ENCODE assay signal across 22 cellular contexts in genomic region chr14:104158827-104159798, GRCh38. TPM values are rescaled to one million over a fixed set of nuclear protein-coding genes. Genes with fewer than 3 reads are reported as not detected.
DNase-seq lines count a peak whose midpoint lies in the region; ATAC-seq, FAIRE-seq and TF ChIP-seq lines count a peak whose summit lies in the region.
"Had no signal": no experiment of that assay in that cellular context is flagged by ENCODE, and none has a peak within 500 bp of the region (broad histone marks: within the 10 kb centered on the region; RNA-seq: fewer than 3 reads in every experiment).

No MANE protein-coding gene starts in this region.

- H3K4me3 ChIP-seq in GM12878, result no peak overlapping the region
- no peak overlapping the region for H3K4me3 ChIP-seq in right atrium auricular region
- H3K4me3 ChIP-seq in testis, result no peak overlapping the region
- H3K4me3 ChIP-seq: esophagus muscularis mucosa, suprapubic skin had no signal

- no peak overlapping the region for H3K27ac Mint-ChIP-seq in activated naive CD8-positive, alpha-beta T cell treated with anti-CD3 and anti-CD28 coated beads for 36 hours
- H3K27ac Mint-ChIP-seq: activated naive CD8-positive, alpha-beta T cell treated with anti-CD3 and anti-CD28 coated beads, Interleukin-2, amount 10 ng/mL, durations not matched to agents 7 days and 5 days; activated T-helper 1 cell treated with anti-CD3 and anti-CD28 coated beads, Interleukin-12 subunit alpha, Interleukin-12 subunit beta, Interleukin-2, Interleukin-4 antibody, amounts not matched to agents 30 ng/mL and 10 ng/mL and 1 ng/mL, durations not matched to agents 14 hours and 24 hours and 36 hours; naive thymus-derived CD4-positive, alpha-beta T cell; T-helper 1 cell treated with Interleukin-12 subunit alpha and Interleukin-12 subunit beta and Interleukin-4 antibody, amounts not matched to agents 30 μg/mL and 1 μg/mL, for 36 hours had no signal

- DNase-seq in NCI-H146 (lab: John Stamatoyannopoulos, UW), result peak; percentile 21
- no peak for DNase-seq in NCI-H146 treated with DMSO at 0.1 percent for 48 hours (lab: John Stamatoyannopoulos, UW; ENCODE audit: unreplicated experiment)
- no peak for DNase-seq in GM12878 (ENCODE audit: low read depth, low spot score)
- peak; percentile 61 for DNase-seq in right atrium auricular region (ENCODE audit: low spot score)
- peak; percentile 73 for DNase-seq in testis
- no peak for DNase-seq in stimulated activated CD8-positive, alpha-beta memory T cell treated with anti-CD3 and anti-CD28 coated beads, Interleukin-4, amount 100 ng/mL, for 48 hours
- DNase-seq in activated naive CD8-positive, alpha-beta T cell treated with anti-CD3 and anti-CD28 coated beads for 36 hours, result no peak
- DNase-seq: 8988T; activated naive CD8-positive, alpha-beta T cell treated with anti-CD3 and anti-CD28 coated beads, Interleukin-2, amount 10 ng/mL, durations not matched to agents 7 days and 5 days; DMS153; KG1; mammary epithelial cell; naive thymus-derived CD4-positive, alpha-beta T cell; NCI-H1092 treated with DMSO at 0.1 percent for 48 hours; NCI-H2171 treated with DMSO at 0.1 percent for 48 hours; stimulated activated CD4-positive, alpha-beta T cell treated with anti-CD3 and anti-CD28 coated beads, Interleukin-4, amount 100 ng/mL, for 4 hours had no signal

- no peaks in the 10 kb centered on the region for H4K20me1 ChIP-seq in GM12878 (ENCODE audit: control insufficient read depth, insufficient read depth)

- H3K27me3 Mint-ChIP-seq in activated naive CD8-positive, alpha-beta T cell treated with anti-CD3 and anti-CD28 coated beads for 36 hours, result no peaks in the 10 kb centered on the region
- H3K27me3 Mint-ChIP-seq: activated naive CD8-positive, alpha-beta T cell treated with anti-CD3 and anti-CD28 coated beads, Interleukin-2, amount 10 ng/mL, durations not matched to agents 7 days and 5 days; naive thymus-derived CD4-positive, alpha-beta T cell had no signal

- H3K4me1 Mint-ChIP-seq in activated naive CD8-positive, alpha-beta T cell treated with anti-CD3 and anti-CD28 coated beads for 36 hours, result no peaks in the 10 kb centered on the region
- H3K4me1 Mint-ChIP-seq: activated naive CD8-positive, alpha-beta T cell treated with anti-CD3 and anti-CD28 coated beads, Interleukin-2, amount 10 ng/mL, durations not matched to agents 7 days and 5 days; naive thymus-derived CD4-positive, alpha-beta T cell had no signal

- POLR2A ChIA-PET in GM12878 (lab: Charles Lee), result no interaction called here

- CTCF ChIA-PET in GM12878 (lab: Yijun Ruan, JAX), result interaction anchor here (0.5 kb wide), 1 partner anchor 467 kb away, joined by 3 read pairs; no protein-coding TSS in a partner anchor

- no peak for TF ChIP-seq POLR2A in GM12878 (IDR thresholded peaks at IDR 0.05; ENCODE audit: low read depth, low read length)
- no peak for TF ChIP-seq POLR2A in testis (IDR thresholded peaks at IDR 0.05)

- no peak overlapping the region for H3K4me3 Mint-ChIP-seq in activated naive CD8-positive, alpha-beta T cell treated with anti-CD3 and anti-CD28 coated beads for 36 hours
- H3K4me3 Mint-ChIP-seq: activated naive CD8-positive, alpha-beta T cell treated with anti-CD3 and anti-CD28 coated beads, Interleukin-2, amount 10 ng/mL, durations not matched to agents 7 days and 5 days; activated T-helper 1 cell treated with anti-CD3 and anti-CD28 coated beads, Interleukin-12 subunit alpha, Interleukin-12 subunit beta, Interleukin-2, Interleukin-4 antibody, amounts not matched to agents 30 ng/mL and 10 ng/mL and 1 ng/mL, durations not matched to agents 14 hours and 24 hours and 36 hours; naive thymus-derived CD4-positive, alpha-beta T cell; T-helper 1 cell treated with Interleukin-12 subunit alpha and Interleukin-12 subunit beta and Interleukin-4 antibody, amounts not matched to agents 30 μg/mL and 1 μg/mL, for 36 hours had no signal

- H3K27ac ChIP-seq in GM12878 (ENCODE audit: control insufficient read depth, insufficient read depth), result no peak overlapping the region
- H3K27ac ChIP-seq in right atrium auricular region, result peak overlapping the region; percentile 53 to 71
- H3K27ac ChIP-seq in testis, result no peak overlapping the region
- H3K27ac ChIP-seq: C4-2B, esophagus muscularis mucosa, suprapubic skin had no signal

- H2AFZ ChIP-seq in GM12878 (ENCODE audit: control insufficient read depth, low read depth, low read length), result no peak overlapping the region

- 62% methylated on average over 51 of the region's 51 CpGs for WGBS in GM12878 (ENCODE audit: insufficient coverage, insufficient replicate concordance, low lambda C conversion rate, missing lambda C conversion rate)
- WGBS in testis, 2 donors, result 43 to 47% methylated on average over 10 to 48 of the region's 51 CpGs

- in situ Hi-C loops in GM12878 (cut with MboI), result no loop called here

- TF ChIP-seq EP300 in GM12878 (IDR thresholded peaks at IDR 0.05; ENCODE audit: borderline replicate concordance in 1 of 2, control insufficient read depth in 1 of 2, low read depth in 2 of 2, low read length in 2 of 2), result no peak

- RAD21 ChIA-PET in GM12878 (lab: Charles Lee; ENCODE audit: unreplicated experiment), result interaction anchor here (0.5 kb wide), 1 partner anchor 868 kb away, joined by 3 read pairs; no protein-coding TSS in a partner anchor

- H3K36me3 ChIP-seq in GM12878 (ENCODE audit: control insufficient read depth in 2 of 2, insufficient read depth in 2 of 2, low read length in 1 of 2), result no peaks in the 10 kb centered on the region
- no peaks in the 10 kb centered on the region for H3K36me3 ChIP-seq in right atrium auricular region
- H3K36me3 ChIP-seq in testis (ENCODE audit: low read depth, missing control alignments), result no peaks in the 10 kb centered on the region
- H3K36me3 ChIP-seq: suprapubic skin had no signal

- no peak for TF ChIP-seq RAD21 in GM12878 (IDR thresholded peaks at IDR 0.05; ENCODE audit: insufficient read depth, low read depth, low read length)

- no peaks in the 10 kb centered on the region for H3K27me3 ChIP-seq in GM12878 (replicated peaks in 1 of 2; ENCODE audit: control insufficient read depth in 2 of 2, insufficient read depth in 2 of 2, low read length in 1 of 2)
- H3K27me3 ChIP-seq in right atrium auricular region, result no peaks in the 10 kb centered on the region
- no peaks in the 10 kb centered on the region for H3K27me3 ChIP-seq in testis
- H3K27me3 ChIP-seq: suprapubic skin had no signal

- H3K79me2 ChIP-seq in GM12878 (ENCODE audit: control insufficient read depth, insufficient read depth, low read length), result no peaks in the 10 kb centered on the region

- SMC1A ChIA-PET in GM12878 (lab: Charles Lee; ENCODE audit: uncharacterized antibody, unreplicated experiment), result no interaction called here

- H3K9me3 ChIP-seq in GM12878 (replicated peaks; ENCODE audit: control insufficient read depth, insufficient read depth, low read length) (no peaks in the 10 kb centered on the region), right atrium auricular region (no peaks in the 10 kb centered on the region), testis (no peaks in the 10 kb centered on the region)
- H3K9me3 ChIP-seq: esophagus muscularis mucosa, suprapubic skin had no signal

- FAIRE-seq in GM12878 (lab: Jason Lieb, UNC), result no peak

- no peaks in the 10 kb centered on the region for H3K9me3 Mint-ChIP-seq in activated naive CD8-positive, alpha-beta T cell treated with anti-CD3 and anti-CD28 coated beads for 36 hours
- H3K9me3 Mint-ChIP-seq: activated naive CD8-positive, alpha-beta T cell treated with anti-CD3 and anti-CD28 coated beads, Interleukin-2, amount 10 ng/mL, durations not matched to agents 7 days and 5 days; activated T-helper 1 cell treated with anti-CD3 and anti-CD28 coated beads, Interleukin-12 subunit alpha, Interleukin-12 subunit beta, Interleukin-2, Interleukin-4 antibody, amounts not matched to agents 30 ng/mL and 10 ng/mL and 1 ng/mL, durations not matched to agents 14 hours and 24 hours and 36 hours; T-helper 1 cell treated with Interleukin-12 subunit alpha and Interleukin-12 subunit beta and Interleukin-4 antibody, amounts not matched to agents 30 μg/mL and 1 μg/mL, for 36 hours had no signal

- no peak overlapping the region for H3K4me2 ChIP-seq in GM12878 (ENCODE audit: control insufficient read depth, insufficient read depth)

- H3K4me1 ChIP-seq in GM12878 (ENCODE audit: control insufficient read depth, insufficient read depth, low read length) (no peaks in the 10 kb centered on the region), right atrium auricular region (peaks cover 0 to 39% of the 10 kb centered on the region in 2 donors), testis (peaks cover 10% of the 10 kb centered on the region)
- H3K4me1 ChIP-seq: suprapubic skin had no signal

- intact Hi-C loops in GM12878 (cut with micrococcal nuclease; ENCODE audit: unreplicated experiment) (no loop called here), testis (cut with DNase I; ENCODE audit: low total_unique reads) (no loop called here)

- no TSS peak for BruUV-seq in GM12878 (replicated peaks; lab: Mats Ljungman, UMichigan)

- TF ChIP-seq CTCF in GM12878 (IDR thresholded peaks at IDR 0.05 in 2 of 3, conservative IDR thresholded peaks at IDR 0.05 in 1 of 3; ENCODE audit: control insufficient read depth in 2 of 3, extremely low read depth in 1 of 3, insufficient read depth in 1 of 3, low read depth in 3 of 3, low read length in 3 of 3) (no peak), right atrium auricular region (IDR thresholded peaks at IDR 0.05) (no peak), testis (IDR thresholded peaks at IDR 0.05) (no peak)

- no peak for ATAC-seq in GM12878
- no peak for ATAC-seq in HG03521 (IDR thresholded peaks at IDR 0.05; ENCODE audit: unreplicated experiment)
- ATAC-seq: naive thymus-derived CD4-positive, alpha-beta T cell had no signal

- H3K9ac ChIP-seq in GM12878 (ENCODE audit: control insufficient read depth, insufficient read depth, low read length), result no peak overlapping the region

- H3K36me3 Mint-ChIP-seq in activated naive CD8-positive, alpha-beta T cell treated with anti-CD3 and anti-CD28 coated beads for 36 hours, result no peaks in the 10 kb centered on the region
- H3K36me3 Mint-ChIP-seq: activated naive CD8-positive, alpha-beta T cell treated with anti-CD3 and anti-CD28 coated beads, Interleukin-2, amount 10 ng/mL, durations not matched to agents 7 days and 5 days; naive thymus-derived CD4-positive, alpha-beta T cell had no signal

RNA-seq across cellular contexts. Expression of gene KIF26A, which starts 20.7 kb away (rescaled TPM):
- 0.13 and 0.15 TPM in 2 replicates for total RNA-seq in GM12878 (2013; cell fraction: nucleolus; rRNA removed)
- total RNA-seq in GM12878 (2014; rRNA removed) (not detected in 2 replicates), GM12878 (2014; rRNA removed; fragmentation: Illumina TruSeq; extraction: Trizol) (not detected in 2 replicates), GM12878 (2021) (0.05 TPM in 1 of 2 replicates, not detected in the other), right atrium auricular region (10 to 100 TPM in 1 of 2 donors, 1 to 10 TPM in 1; 5.6 to 14.1 TPM), testis (10 to 100 TPM; 18.3 to 21.2 TPM)
- polyA plus RNA-seq in GM12878 (2011; ENCODE audit: low read depth), result not detected
- polyA plus RNA-seq in GM12878 (2011; rRNA removed) (not detected in 2 replicates), GM12878 (2014; fragmentation: Illumina TruSeq; extraction: Trizol) (not detected in 2 replicates), GM12878 (2014; fragmentation: Nextera tagmentation; extraction: Ambion mirVana) (not detected), GM12878 (2014; rRNA removed) (not detected in 2 replicates), GM12878 (2016; fragmentation: Nextera tagmentation; extraction: Ambion mirVana) (not detected), testis (ENCODE audit: insufficient read depth, low read depth, low replicate concordance) (5.6 TPM)
- under 0.01 TPM in 1 of 2 replicates, not detected in the other for polyA plus RNA-seq in GM12878 (2011; cell fraction: cytosol; rRNA removed)
- polyA plus RNA-seq in GM12878 (2011; cell fraction: nucleus; rRNA removed), result 0.01 and 0.06 TPM in 2 replicates
- 0.03 TPM in 1 of 2 replicates, not detected in the other for polyA plus RNA-seq in GM12878 (2012)
- not detected in 2 replicates for polyA minus RNA-seq in GM12878 (2011; rRNA and poly(A)+ RNA removed)
- polyA minus RNA-seq in GM12878 (2011; cell fraction: cytosol; rRNA and poly(A)+ RNA removed), result 0.27 and 0.31 TPM in 2 replicates
- 0.12 and 0.19 TPM in 2 replicates for polyA minus RNA-seq in GM12878 (2011; cell fraction: nucleus; rRNA and poly(A)+ RNA removed)
- total RNA-seq in activated naive CD8-positive, alpha-beta T cell treated with anti-CD3 and anti-CD28 coated beads for 36 hours, result under 1 TPM; 0.89 to 0.94 TPM
- polyA plus RNA-seq: naive thymus-derived CD4-positive, alpha-beta T cell had no signal

Comparison
In these comparisons a context has a peak if more than half of its experiments do, and no peak if none do; other contexts are left out.
1. DNase-seq: peak in NCI-H146 (single experiment), right atrium auricular region (single experiment) and testis (single experiment); none in NCI-H146 treated with DMSO at 0.1 percent for 48 hours (single experiment), GM12878 (single experiment), stimulated activated CD8-positive, alpha-beta memory T cell treated with anti-CD3 and anti-CD28 coated beads, Interleukin-4, amount 100 ng/mL, for 48 hours (single experiment) and activated naive CD8-positive, alpha-beta T cell treated with anti-CD3 and anti-CD28 coated beads for 36 hours (single experiment).
2. H3K27ac ChIP-seq: peak in right atrium auricular region (2 of 2); none in GM12878 (single experiment) and testis (0 of 2).